In genomic region chr5:79395296-79395695, GRCh38 we compare ENCODE assay signal across 37 cellular contexts.
"Had no signal": no experiment of that assay in that cellular context is flagged by ENCODE, and none has a peak within 500 bp of the region (broad histone marks: within the 10 kb centered on the region; RNA-seq: fewer than 3 reads in every experiment).

No MANE protein-coding gene starts in this region.

- H3K36me3 Mint-ChIP-seq: activated naive CD4-positive, alpha-beta T cell treated with anti-CD3 and anti-CD28 coated beads, Interleukin-2, amount 10 ng/mL, durations not matched to agents 7 days and 5 days; activated naive CD4-positive, alpha-beta T cell treated with anti-CD3 and anti-CD28 coated beads, Interleukin-2, amount 50 U/mL, for 72 hours; activated naive CD8-positive, alpha-beta T cell treated with anti-CD3 and anti-CD28 coated beads, Interleukin-2, amount 10 ng/mL, durations not matched to agents 7 days and 5 days had no signal

- H3K4me3 ChIP-seq: adrenal gland, ascending aorta, body of pancreas, breast epithelium, cardiac muscle cell had no signal

- H3K4me1 ChIP-seq: adrenal gland, ascending aorta, body of pancreas, breast epithelium had no signal

- H3K36me3 ChIP-seq: adrenal gland, ascending aorta, brain microvascular endothelial cell, breast epithelium had no signal

- DNase-seq: activated effector memory CD4-positive, alpha-beta T cell treated with anti-CD3 and anti-CD28 coated beads, Interleukin-2, amount 50 U/mL, for 16 hours; activated effector memory CD4-positive, alpha-beta T cell treated with Interleukin-2 at 50 U/mL for 16 hours; activated gamma-delta T cell; activated gamma-delta T cell treated with Interleukin-2 at 50 U/mL for 16 hours; activated naive CD4-positive, alpha-beta T cell; activated naive CD4-positive, alpha-beta T cell treated with anti-CD3 and anti-CD28 coated beads for 36 hours; activated naive CD4-positive, alpha-beta T cell treated with anti-CD3 and anti-CD28 coated beads, Interleukin-2, amount 10 ng/mL, durations not matched to agents 7 days and 5 days; activated naive CD4-positive, alpha-beta T cell treated with anti-CD3 and anti-CD28 coated beads, Interleukin-2, amount 50 U/mL, for 16 hours; activated naive CD4-positive, alpha-beta T cell treated with Interleukin-2 at 50 U/mL for 16 hours; activated naive CD8-positive, alpha-beta T cell treated with anti-CD3 and anti-CD28 coated beads for 36 hours; activated naive CD8-positive, alpha-beta T cell treated with anti-CD3 and anti-CD28 coated beads, Interleukin-2, amount 10 ng/mL, durations not matched to agents 7 days and 5 days; activated naive CD8-positive, alpha-beta T cell treated with anti-CD3 and anti-CD28 coated beads, Interleukin-2, amount 50 U/mL, for 24 hours; activated T-cell treated with anti-CD3 and anti-CD28 coated beads, Interleukin-2, amount 50 U/mL, for 24 hours; activated T-cell treated with anti-CD3 and anti-CD28 coated beads, Interleukin-2, amount 50 U/mL, for 4 hours; activated T-cell treated with anti-CD3 and anti-CD28 coated beads, Interleukin-2, amount 50 U/mL, for 48 hours; activated T-cell treated with anti-CD3 and anti-CD28 coated beads, Interleukin-2, amount 50 U/mL, for 72 hours; adrenal gland; amniotic stem cell; amygdala; anterior cingulate cortex; aorta; body of pancreas; brain microvascular endothelial cell; caudate nucleus; central memory CD4-positive, alpha-beta T cell; cerebellar nuclear complex had no signal

- H3K4me3 Mint-ChIP-seq: activated naive CD4-positive, alpha-beta T cell treated with anti-CD3 and anti-CD28 coated beads for 36 hours; activated naive CD4-positive, alpha-beta T cell treated with anti-CD3 and anti-CD28 coated beads, Interleukin-2, amount 10 ng/mL, durations not matched to agents 7 days and 5 days; activated naive CD4-positive, alpha-beta T cell treated with anti-CD3 and anti-CD28 coated beads, Interleukin-2, amount 50 U/mL, for 24 hours; activated naive CD8-positive, alpha-beta T cell; activated naive CD8-positive, alpha-beta T cell treated with anti-CD3 and anti-CD28 coated beads for 36 hours; activated naive CD8-positive, alpha-beta T cell treated with anti-CD3 and anti-CD28 coated beads, Interleukin-2, amount 10 ng/mL, durations not matched to agents 7 days and 5 days; activated naive CD8-positive, alpha-beta T cell treated with anti-CD3 and anti-CD28 coated beads, Interleukin-2, amount 50 U/mL, for 24 hours; activated T-cell treated with anti-CD3 and anti-CD28 coated beads, Interleukin-2, amount 50 U/mL, for 24 hours; activated T-cell treated with anti-CD3 and anti-CD28 coated beads, Interleukin-2, amount 50 U/mL, for 4 hours; activated T-cell treated with anti-CD3 and anti-CD28 coated beads, Interleukin-2, amount 50 U/mL, for 72 hours; activated T-helper 1 cell treated with anti-CD3 and anti-CD28 coated beads, Interleukin-12 subunit alpha, Interleukin-12 subunit beta, Interleukin-2, Interleukin-4 antibody, amounts not matched to agents 30 ng/mL and 10 ng/mL and 1 ng/mL, durations not matched to agents 14 hours and 24 hours and 36 hours; activated T-helper 17 cell treated with anti-CD3 and anti-CD28 coated beads, Interleukin-2, amount 50 U/mL, for 72 hours; brain; central memory CD8-positive, alpha-beta T cell had no signal

- H3K27ac Mint-ChIP-seq: activated naive CD4-positive, alpha-beta T cell treated with anti-CD3 and anti-CD28 coated beads for 36 hours; activated naive CD4-positive, alpha-beta T cell treated with anti-CD3 and anti-CD28 coated beads, Interleukin-2, amount 10 ng/mL, durations not matched to agents 7 days and 5 days; activated naive CD4-positive, alpha-beta T cell treated with anti-CD3 and anti-CD28 coated beads, Interleukin-2, amount 50 U/mL, for 24 hours; activated naive CD4-positive, alpha-beta T cell treated with anti-CD3 and anti-CD28 coated beads, Interleukin-2, amount 50 U/mL, for 72 hours; activated naive CD8-positive, alpha-beta T cell; activated naive CD8-positive, alpha-beta T cell treated with anti-CD3 and anti-CD28 coated beads for 36 hours; activated naive CD8-positive, alpha-beta T cell treated with anti-CD3 and anti-CD28 coated beads, Interleukin-2, amount 10 ng/mL, durations not matched to agents 7 days and 5 days; activated naive CD8-positive, alpha-beta T cell treated with anti-CD3 and anti-CD28 coated beads, Interleukin-2, amount 50 U/mL, for 24 hours; activated T-cell treated with anti-CD3 and anti-CD28 coated beads, Interleukin-2, amount 50 U/mL, for 24 hours; activated T-cell treated with anti-CD3 and anti-CD28 coated beads, Interleukin-2, amount 50 U/mL, for 72 hours; activated T-helper 1 cell treated with anti-CD3 and anti-CD28 coated beads, Interleukin-12 subunit alpha, Interleukin-12 subunit beta, Interleukin-2, Interleukin-4 antibody, amounts not matched to agents 30 ng/mL and 10 ng/mL and 1 ng/mL, durations not matched to agents 14 hours and 24 hours and 36 hours; activated T-helper 17 cell treated with anti-CD3 and anti-CD28 coated beads, Interleukin-2, amount 50 U/mL, for 72 hours; activated T-helper 2 cell treated with anti-CD3 and anti-CD28 coated beads, Interferon-gamma antibody, Interleukin-2, Interleukin-4, amounts not matched to agents 10 μg/mL and 5 μg/mL and 100 μg/mL, durations not matched to agents 14 hours and 24 hours and 36 hours; brain had no signal

- H3K9me3 Mint-ChIP-seq: activated naive CD4-positive, alpha-beta T cell treated with anti-CD3 and anti-CD28 coated beads for 36 hours; activated naive CD4-positive, alpha-beta T cell treated with anti-CD3 and anti-CD28 coated beads, Interleukin-2, amount 10 ng/mL, durations not matched to agents 7 days and 5 days; activated naive CD4-positive, alpha-beta T cell treated with anti-CD3 and anti-CD28 coated beads, Interleukin-2, amount 50 U/mL, for 24 hours; activated naive CD4-positive, alpha-beta T cell treated with anti-CD3 and anti-CD28 coated beads, Interleukin-2, amount 50 U/mL, for 72 hours; activated naive CD8-positive, alpha-beta T cell treated with anti-CD3 and anti-CD28 coated beads for 36 hours; activated naive CD8-positive, alpha-beta T cell treated with anti-CD3 and anti-CD28 coated beads, Interleukin-2, amount 10 ng/mL, durations not matched to agents 7 days and 5 days; activated naive CD8-positive, alpha-beta T cell treated with anti-CD3 and anti-CD28 coated beads, Interleukin-2, amount 50 U/mL, for 24 hours; activated T-cell treated with anti-CD3 and anti-CD28 coated beads, Interleukin-2, amount 50 U/mL, for 24 hours; activated T-cell treated with anti-CD3 and anti-CD28 coated beads, Interleukin-2, amount 50 U/mL, for 4 hours; activated T-cell treated with anti-CD3 and anti-CD28 coated beads, Interleukin-2, amount 50 U/mL, for 72 hours; activated T-helper 1 cell treated with anti-CD3 and anti-CD28 coated beads, Interleukin-12 subunit alpha, Interleukin-12 subunit beta, Interleukin-2, Interleukin-4 antibody, amounts not matched to agents 30 ng/mL and 10 ng/mL and 1 ng/mL, durations not matched to agents 14 hours and 24 hours and 36 hours; activated T-helper 17 cell treated with anti-CD3 and anti-CD28 coated beads, Interleukin-2, amount 50 U/mL, for 72 hours; activated T-helper 2 cell treated with anti-CD3 and anti-CD28 coated beads, Interferon-gamma antibody, Interleukin-2, Interleukin-4, amounts not matched to agents 10 μg/mL and 5 μg/mL and 100 μg/mL, durations not matched to agents 14 hours and 24 hours and 36 hours; brain; central memory CD8-positive, alpha-beta T cell had no signal

- H3K27ac ChIP-seq: adrenal gland, ascending aorta, body of pancreas, brain microvascular endothelial cell, breast epithelium, cardiac muscle cell had no signal

- H3K9me3 ChIP-seq: adrenal gland, ascending aorta, body of pancreas, breast epithelium had no signal

- H3K27me3 ChIP-seq: adrenal gland, ascending aorta, body of pancreas, brain microvascular endothelial cell, breast epithelium, cardiac muscle cell had no signal

- H3K4me1 Mint-ChIP-seq: activated naive CD4-positive, alpha-beta T cell treated with anti-CD3 and anti-CD28 coated beads, Interleukin-2, amount 10 ng/mL, durations not matched to agents 7 days and 5 days; activated naive CD4-positive, alpha-beta T cell treated with anti-CD3 and anti-CD28 coated beads, Interleukin-2, amount 50 U/mL, for 24 hours; activated naive CD8-positive, alpha-beta T cell treated with anti-CD3 and anti-CD28 coated beads for 36 hours; activated naive CD8-positive, alpha-beta T cell treated with anti-CD3 and anti-CD28 coated beads, Interleukin-2, amount 10 ng/mL, durations not matched to agents 7 days and 5 days; activated naive CD8-positive, alpha-beta T cell treated with anti-CD3 and anti-CD28 coated beads, Interleukin-2, amount 50 U/mL, for 24 hours; activated T-helper 17 cell treated with anti-CD3 and anti-CD28 coated beads, Interleukin-2, amount 50 U/mL, for 72 hours; brain; central memory CD8-positive, alpha-beta T cell had no signal

- ATAC-seq: activated naive CD4-positive, alpha-beta T cell treated with anti-CD3 and anti-CD28 coated beads, Interleukin-2, amount 50 U/mL, for 72 hours; activated naive CD8-positive, alpha-beta T cell treated with anti-CD3 and anti-CD28 coated beads, Interleukin-2, amount 50 U/mL, for 24 hours; activated T-cell treated with anti-CD3 and anti-CD28 coated beads, Interleukin-2, amount 50 U/mL, for 4 hours; activated T-cell treated with anti-CD3 and anti-CD28 coated beads, Interleukin-2, amount 50 U/mL, for 72 hours; activated T-helper 17 cell treated with anti-CD3 and anti-CD28 coated beads, Interleukin-2, amount 50 U/mL, for 72 hours; body of pancreas had no signal

- H3K27me3 Mint-ChIP-seq: activated naive CD4-positive, alpha-beta T cell treated with anti-CD3 and anti-CD28 coated beads, Interleukin-2, amount 10 ng/mL, durations not matched to agents 7 days and 5 days; activated naive CD4-positive, alpha-beta T cell treated with anti-CD3 and anti-CD28 coated beads, Interleukin-2, amount 50 U/mL, for 24 hours; activated naive CD8-positive, alpha-beta T cell; activated naive CD8-positive, alpha-beta T cell treated with anti-CD3 and anti-CD28 coated beads for 36 hours; activated naive CD8-positive, alpha-beta T cell treated with anti-CD3 and anti-CD28 coated beads, Interleukin-2, amount 10 ng/mL, durations not matched to agents 7 days and 5 days; activated naive CD8-positive, alpha-beta T cell treated with anti-CD3 and anti-CD28 coated beads, Interleukin-2, amount 50 U/mL, for 24 hours; activated T-cell treated with anti-CD3 and anti-CD28 coated beads, Interleukin-2, amount 50 U/mL, for 24 hours; activated T-helper 17 cell treated with anti-CD3 and anti-CD28 coated beads, Interleukin-2, amount 50 U/mL, for 72 hours; brain; central memory CD8-positive, alpha-beta T cell had no signal
